1 cellular context compared by ENCODE assay signal in the genomic region with DNA sequence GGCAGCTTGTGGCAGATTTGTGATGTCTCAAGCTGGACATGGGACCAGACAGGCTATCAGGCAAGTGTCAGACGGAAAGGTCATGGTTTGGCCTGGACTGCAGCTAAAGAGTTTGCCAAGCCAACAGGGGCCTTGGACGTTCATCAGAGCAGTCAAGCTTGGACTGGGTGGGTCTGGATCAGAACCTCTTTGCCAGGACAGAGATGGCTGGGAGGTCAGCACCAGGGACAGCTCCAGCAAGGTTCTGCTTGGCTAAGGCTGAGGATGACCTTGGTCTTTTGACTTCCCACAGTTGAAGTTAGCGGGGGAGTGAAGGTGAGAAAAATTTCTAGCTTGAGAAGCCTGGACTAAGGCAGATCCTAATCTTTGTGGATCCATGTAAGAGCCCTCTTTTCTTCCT.
A peak's percentile ranks its signal among the peaks of the same experiment; 100 is the strongest.
TF ChIP-seq lines count a peak whose summit lies in the region.

No MANE protein-coding gene starts in this region.

TF ChIP-seq in HepG2, 621 proteins besides CTCF, POLR2A, EP300 and RAD21 (continued from another document and continues in another):
- TF ChIP-seq, protein P1, sequence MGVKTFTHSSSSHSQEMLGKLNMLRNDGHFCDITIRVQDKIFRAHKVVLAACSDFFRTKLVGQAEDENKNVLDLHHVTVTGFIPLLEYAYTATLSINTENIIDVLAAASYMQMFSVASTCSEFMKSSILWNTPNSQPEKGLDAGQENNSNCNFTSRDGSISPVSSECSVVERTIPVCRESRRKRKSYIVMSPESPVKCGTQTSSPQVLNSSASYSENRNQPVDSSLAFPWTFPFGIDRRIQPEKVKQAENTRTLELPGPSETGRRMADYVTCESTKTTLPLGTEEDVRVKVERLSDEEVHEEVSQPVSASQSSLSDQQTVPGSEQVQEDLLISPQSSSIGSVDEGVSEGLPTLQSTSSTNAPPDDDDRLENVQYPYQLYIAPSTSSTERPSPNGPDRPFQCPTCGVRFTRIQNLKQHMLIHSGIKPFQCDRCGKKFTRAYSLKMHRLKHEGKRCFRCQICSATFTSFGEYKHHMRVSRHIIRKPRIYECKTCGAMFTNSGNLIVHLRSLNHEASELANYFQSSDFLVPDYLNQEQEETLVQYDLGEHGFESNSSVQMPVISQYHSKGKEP (CRISPR knock-in tag; IDR thresholded peaks at IDR 0.05) = no peak; the same call in 1 of the 2 replicates
- TF ChIP-seq CENPX (CRISPR knock-in tag; IDR thresholded peaks at IDR 0.05) (no peak), ZFP62 (CRISPR knock-in tag; IDR thresholded peaks at IDR 0.05) (no peak), SRSF4 (IDR thresholded peaks at IDR 0.05; ENCODE audit: low read depth, low read length, poor library complexity, severe bottlenecking) (no peak), SMYD3 (CRISPR knock-in tag; IDR thresholded peaks at IDR 0.05) (no peak), RBM22 (optimal IDR thresholded peaks at IDR 0.05; ENCODE audit: low read length) (no peak), ZFP36L2 (CRISPR knock-in tag; IDR thresholded peaks at IDR 0.05) (no peak), LRRFIP1 (CRISPR knock-in tag; conservative IDR thresholded peaks at IDR 0.05) (no peak), ZNF232 (CRISPR knock-in tag; IDR thresholded peaks at IDR 0.05; ENCODE audit: borderline replicate concordance) (peak; percentile 62; the same call in 1 of the 2 replicates), ATAD3A (CRISPR knock-in tag; IDR thresholded peaks at IDR 0.05) (no peak), HDAC2 (CRISPR knock-in tag; IDR thresholded peaks at IDR 0.05) (peak; percentile 28; the same call in 1 of the 2 replicates), ZNF773 (CRISPR knock-in tag; IDR thresholded peaks at IDR 0.05; ENCODE audit: borderline replicate concordance) (0 out of 2 replicates have a peak, but pooled peaks have one; percentile 62), ZNF557 (CRISPR knock-in tag; IDR thresholded peaks at IDR 0.05) (0 out of 2 replicates have a peak, but pooled peaks have one; percentile 28), TOPORS (CRISPR knock-in tag; IDR thresholded peaks at IDR 0.05) (no peak), EHMT2 (IDR thresholded peaks at IDR 0.05; ENCODE audit: borderline replicate concordance, low read depth, low read length) (peak; percentile 92), HOXA5 (CRISPR knock-in tag; IDR thresholded peaks at IDR 0.05) (0 out of 2 replicates have a peak, but pooled peaks have one; percentile 52), POGZ (CRISPR knock-in tag; IDR thresholded peaks at IDR 0.05) (no peak), MTA1 (CRISPR knock-in tag; IDR thresholded peaks at IDR 0.05; ENCODE audit: borderline replicate concordance) (no peak), ZSCAN22 (CRISPR knock-in tag; IDR thresholded peaks at IDR 0.05) (no peak), ARID2 (CRISPR knock-in tag; IDR thresholded peaks at IDR 0.05; ENCODE audit: borderline replicate concordance) (no peak), ZNF121 (CRISPR knock-in tag; IDR thresholded peaks at IDR 0.05) (no peak), PBX3 (CRISPR knock-in tag; IDR thresholded peaks at IDR 0.05; ENCODE audit: borderline replicate concordance) (0 out of 2 replicates have a peak, but pooled peaks have one; percentile 23), THRA (CRISPR knock-in tag; IDR thresholded peaks at IDR 0.05; ENCODE audit: borderline replicate concordance) (no peak), ARID5B (CRISPR knock-in tag; IDR thresholded peaks at IDR 0.05) (peak; percentile 32; the same call in 1 of the 2 replicates), ZNF484 (CRISPR knock-in tag; IDR thresholded peaks at IDR 0.05; ENCODE audit: borderline replicate concordance, low read depth) (no peak), ZNF33A (CRISPR knock-in tag; IDR thresholded peaks at IDR 0.05; ENCODE audit: borderline replicate concordance) (no peak), NFAT5 (CRISPR knock-in tag; IDR thresholded peaks at IDR 0.05) (peak; percentile 77; the same call in 1 of the 2 replicates), ZNF432 (CRISPR knock-in tag; IDR thresholded peaks at IDR 0.05; ENCODE audit: borderline replicate concordance) (no peak)
- TF ChIP-seq, protein P2, sequence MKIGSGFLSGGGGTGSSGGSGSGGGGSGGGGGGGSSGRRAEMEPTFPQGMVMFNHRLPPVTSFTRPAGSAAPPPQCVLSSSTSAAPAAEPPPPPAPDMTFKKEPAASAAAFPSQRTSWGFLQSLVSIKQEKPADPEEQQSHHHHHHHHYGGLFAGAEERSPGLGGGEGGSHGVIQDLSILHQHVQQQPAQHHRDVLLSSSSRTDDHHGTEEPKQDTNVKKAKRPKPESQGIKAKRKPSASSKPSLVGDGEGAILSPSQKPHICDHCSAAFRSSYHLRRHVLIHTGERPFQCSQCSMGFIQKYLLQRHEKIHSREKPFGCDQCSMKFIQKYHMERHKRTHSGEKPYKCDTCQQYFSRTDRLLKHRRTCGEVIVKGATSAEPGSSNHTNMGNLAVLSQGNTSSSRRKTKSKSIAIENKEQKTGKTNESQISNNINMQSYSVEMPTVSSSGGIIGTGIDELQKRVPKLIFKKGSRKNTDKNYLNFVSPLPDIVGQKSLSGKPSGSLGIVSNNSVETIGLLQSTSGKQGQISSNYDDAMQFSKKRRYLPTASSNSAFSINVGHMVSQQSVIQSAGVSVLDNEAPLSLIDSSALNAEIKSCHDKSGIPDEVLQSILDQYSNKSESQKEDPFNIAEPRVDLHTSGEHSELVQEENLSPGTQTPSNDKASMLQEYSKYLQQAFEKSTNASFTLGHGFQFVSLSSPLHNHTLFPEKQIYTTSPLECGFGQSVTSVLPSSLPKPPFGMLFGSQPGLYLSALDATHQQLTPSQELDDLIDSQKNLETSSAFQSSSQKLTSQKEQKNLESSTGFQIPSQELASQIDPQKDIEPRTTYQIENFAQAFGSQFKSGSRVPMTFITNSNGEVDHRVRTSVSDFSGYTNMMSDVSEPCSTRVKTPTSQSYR (CRISPR knock-in tag; IDR thresholded peaks at IDR 0.05; ENCODE audit: borderline replicate concordance) = no peak
- TF ChIP-seq, protein P3, sequence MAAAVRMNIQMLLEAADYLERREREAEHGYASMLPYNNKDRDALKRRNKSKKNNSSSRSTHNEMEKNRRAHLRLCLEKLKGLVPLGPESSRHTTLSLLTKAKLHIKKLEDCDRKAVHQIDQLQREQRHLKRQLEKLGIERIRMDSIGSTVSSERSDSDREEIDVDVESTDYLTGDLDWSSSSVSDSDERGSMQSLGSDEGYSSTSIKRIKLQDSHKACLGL (CRISPR knock-in tag; IDR thresholded peaks at IDR 0.05) = 0 out of 2 replicates have a peak, but pooled peaks have one; percentile 43
- TF ChIP-seq, protein P4, sequence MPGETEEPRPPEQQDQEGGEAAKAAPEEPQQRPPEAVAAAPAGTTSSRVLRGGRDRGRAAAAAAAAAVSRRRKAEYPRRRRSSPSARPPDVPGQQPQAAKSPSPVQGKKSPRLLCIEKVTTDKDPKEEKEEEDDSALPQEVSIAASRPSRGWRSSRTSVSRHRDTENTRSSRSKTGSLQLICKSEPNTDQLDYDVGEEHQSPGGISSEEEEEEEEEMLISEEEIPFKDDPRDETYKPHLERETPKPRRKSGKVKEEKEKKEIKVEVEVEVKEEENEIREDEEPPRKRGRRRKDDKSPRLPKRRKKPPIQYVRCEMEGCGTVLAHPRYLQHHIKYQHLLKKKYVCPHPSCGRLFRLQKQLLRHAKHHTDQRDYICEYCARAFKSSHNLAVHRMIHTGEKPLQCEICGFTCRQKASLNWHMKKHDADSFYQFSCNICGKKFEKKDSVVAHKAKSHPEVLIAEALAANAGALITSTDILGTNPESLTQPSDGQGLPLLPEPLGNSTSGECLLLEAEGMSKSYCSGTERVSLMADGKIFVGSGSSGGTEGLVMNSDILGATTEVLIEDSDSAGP (CRISPR knock-in tag; IDR thresholded peaks at IDR 0.05; ENCODE audit: borderline replicate concordance) = no peak
